In the genomic region with DNA sequence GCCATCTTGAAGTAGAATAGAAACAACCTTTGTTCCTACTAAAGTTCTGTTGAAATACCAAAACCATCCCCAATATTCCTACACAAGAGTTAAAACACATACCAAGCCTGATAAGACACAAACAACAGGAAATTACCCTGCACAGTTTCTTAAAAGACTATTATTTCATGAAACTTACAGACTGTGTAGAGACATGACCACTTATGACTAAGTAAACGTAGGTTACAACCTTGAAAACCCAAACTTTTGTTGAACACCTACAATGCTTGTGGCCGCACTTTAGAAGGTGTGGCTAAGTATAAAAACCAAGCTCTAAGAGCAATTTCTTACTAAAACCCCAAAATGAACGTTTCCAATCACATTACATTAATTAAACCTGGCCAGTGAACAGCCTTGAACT, we compare ENCODE assay signal across 1 cellular context.
TF ChIP-seq lines count a peak whose summit lies in the region.

No MANE protein-coding gene starts in this region.

TF ChIP-seq in SK-N-SH treated with all-trans-retinoic acid at 6 μM for 48 hours, 23 proteins besides CTCF, POLR2A, EP300 and RAD21 (continued from another document):
- TF ChIP-seq ESRRG (CRISPR knock-in tag; IDR thresholded peaks at IDR 0.05) (no peak), TOX (CRISPR knock-in tag; IDR thresholded peaks at IDR 0.05; ENCODE audit: borderline replicate concordance) (no peak), ZNF70 (CRISPR knock-in tag; IDR thresholded peaks at IDR 0.05) (no peak), TCF4 (CRISPR knock-in tag; IDR thresholded peaks at IDR 0.05; ENCODE audit: borderline replicate concordance) (no peak), ZC3H10 (CRISPR knock-in tag; IDR thresholded peaks at IDR 0.05) (no peak)
- TF ChIP-seq, protein P1, sequence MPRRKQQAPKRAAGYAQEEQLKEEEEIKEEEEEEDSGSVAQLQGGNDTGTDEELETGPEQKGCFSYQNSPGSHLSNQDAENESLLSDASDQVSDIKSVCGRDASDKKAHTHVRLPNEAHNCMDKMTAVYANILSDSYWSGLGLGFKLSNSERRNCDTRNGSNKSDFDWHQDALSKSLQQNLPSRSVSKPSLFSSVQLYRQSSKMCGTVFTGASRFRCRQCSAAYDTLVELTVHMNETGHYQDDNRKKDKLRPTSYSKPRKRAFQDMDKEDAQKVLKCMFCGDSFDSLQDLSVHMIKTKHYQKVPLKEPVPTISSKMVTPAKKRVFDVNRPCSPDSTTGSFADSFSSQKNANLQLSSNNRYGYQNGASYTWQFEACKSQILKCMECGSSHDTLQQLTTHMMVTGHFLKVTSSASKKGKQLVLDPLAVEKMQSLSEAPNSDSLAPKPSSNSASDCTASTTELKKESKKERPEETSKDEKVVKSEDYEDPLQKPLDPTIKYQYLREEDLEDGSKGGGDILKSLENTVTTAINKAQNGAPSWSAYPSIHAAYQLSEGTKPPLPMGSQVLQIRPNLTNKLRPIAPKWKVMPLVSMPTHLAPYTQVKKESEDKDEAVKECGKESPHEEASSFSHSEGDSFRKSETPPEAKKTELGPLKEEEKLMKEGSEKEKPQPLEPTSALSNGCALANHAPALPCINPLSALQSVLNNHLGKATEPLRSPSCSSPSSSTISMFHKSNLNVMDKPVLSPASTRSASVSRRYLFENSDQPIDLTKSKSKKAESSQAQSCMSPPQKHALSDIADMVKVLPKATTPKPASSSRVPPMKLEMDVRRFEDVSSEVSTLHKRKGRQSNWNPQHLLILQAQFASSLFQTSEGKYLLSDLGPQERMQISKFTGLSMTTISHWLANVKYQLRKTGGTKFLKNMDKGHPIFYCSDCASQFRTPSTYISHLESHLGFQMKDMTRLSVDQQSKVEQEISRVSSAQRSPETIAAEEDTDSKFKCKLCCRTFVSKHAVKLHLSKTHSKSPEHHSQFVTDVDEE (CRISPR knock-in tag; IDR thresholded peaks at IDR 0.05): no peak
